In genomic region chr11:617248-617911, GRCh38 we compare ENCODE assay signal across 18 cellular contexts. TPM values are rescaled to one million over a fixed set of nuclear protein-coding genes. Genes with fewer than 3 reads are reported as not detected.
A peak's percentile ranks its signal among the peaks of the same experiment; 100 is the strongest.
DNase-seq lines count a peak whose midpoint lies in the region; ATAC-seq, FAIRE-seq and TF ChIP-seq lines count a peak whose summit lies in the region.
"Had no signal": no experiment of that assay in that cellular context is flagged by ENCODE, and none has a peak within 500 bp of the region (broad histone marks: within the 10 kb centered on the region; RNA-seq: fewer than 3 reads in every experiment).

No MANE protein-coding gene starts in this region.

- in situ Hi-C loops in K562 (cut with MboI): no loop called here

- CTCF ChIA-PET in K562 (lab: Yijun Ruan, JAX; ENCODE audit: low intra/inter-chr PET ratio): no interaction called here

- H3K27ac ChIP-seq in K562 (ENCODE audit: extremely low read depth, low read depth, low read length) (no peak overlapping the region), pancreas (no peak overlapping the region)

- peak overlapping the region; percentile 94 for H3K27ac Mint-ChIP-seq in activated T-cell treated with anti-CD3 and anti-CD28 coated beads, Interleukin-2, amount 50 U/mL, for 24 hours
- no peak overlapping the region for H3K27ac Mint-ChIP-seq in activated naive CD8-positive, alpha-beta T cell treated with anti-CD3 and anti-CD28 coated beads, Interleukin-2, amount 50 U/mL, for 24 hours

- H3K9ac ChIP-seq in K562 (ENCODE audit: insufficient read depth in 1 of 2, low read depth in 2 of 2, low read length in 2 of 2): no peak overlapping the region

- H3K27me3 ChIP-seq in K562 (ENCODE audit: control insufficient read depth in 2 of 2, insufficient read depth in 2 of 2, low read length in 2 of 2): no peaks in the 10 kb centered on the region
- H3K27me3 ChIP-seq in pancreas: no peaks in the 10 kb centered on the region

- H3K4me1 Mint-ChIP-seq in activated T-cell treated with anti-CD3 and anti-CD28 coated beads, Interleukin-2, amount 50 U/mL, for 24 hours (ENCODE audit: low read depth): peaks cover 26% of the 10 kb centered on the region
- H3K4me1 Mint-ChIP-seq in activated naive CD8-positive, alpha-beta T cell treated with anti-CD3 and anti-CD28 coated beads, Interleukin-2, amount 50 U/mL, for 24 hours: peaks cover 19% of the 10 kb centered on the region

- peaks cover 9% of the 10 kb centered on the region; the same call in 1 of the 2 replicates for H4K20me1 ChIP-seq in K562 (replicated peaks; ENCODE audit: control insufficient read depth, insufficient read depth, low read length)

- no peak overlapping the region for H3K4me3 Mint-ChIP-seq in activated T-cell treated with anti-CD3 and anti-CD28 coated beads, Interleukin-2, amount 50 U/mL, for 24 hours
- H3K4me3 Mint-ChIP-seq in activated naive CD8-positive, alpha-beta T cell treated with anti-CD3 and anti-CD28 coated beads, Interleukin-2, amount 50 U/mL, for 24 hours: no peak overlapping the region

- H3K9me1 ChIP-seq in K562 (ENCODE audit: control insufficient read depth, insufficient read depth, low read length): peaks cover 6% of the 10 kb centered on the region

- no peaks in the 10 kb centered on the region for H3K9me3 Mint-ChIP-seq in activated T-cell treated with anti-CD3 and anti-CD28 coated beads, Interleukin-2, amount 50 U/mL, for 24 hours
- H3K9me3 Mint-ChIP-seq in activated naive CD8-positive, alpha-beta T cell treated with anti-CD3 and anti-CD28 coated beads, Interleukin-2, amount 50 U/mL, for 24 hours: no peaks in the 10 kb centered on the region

- DNase-seq in activated T-cell treated with anti-CD3 and anti-CD28 coated beads, Interleukin-2, amount 50 U/mL, for 24 hours: no peak
- no peak for DNase-seq in activated T-cell treated with anti-CD3 and anti-CD28 coated beads, Interleukin-2, amount 50 U/mL, for 48 hours
- DNase-seq in K562 (ENCODE audit: extremely low read depth in 1 of 4, low spot score in 3 of 4) (no peak), pancreas (peak in 4 of 6 donors; percentile 7 to 81 (median 40)), EL (no peak)
- no peak for DNase-seq in activated naive CD8-positive, alpha-beta T cell treated with anti-CD3 and anti-CD28 coated beads, Interleukin-2, amount 50 U/mL, for 24 hours
- DNase-seq: GOT3; MV-4-11; NCI-H1417 treated with DMSO at 0.1 percent for 48 hours; NCI-H2029; NCI-H2171 treated with DMSO at 0.1 percent for 48 hours; NCI-H446 treated with DMSO at 0.1 percent for 48 hours; NK-92 treated with Interleukin-12 subunit alpha and Interleukin-12 subunit beta, amount 100 ng/mL, for 24 hours; SHP77 treated with DMSO at 0.1 percent for 48 hours had no signal

- FAIRE-seq in K562 (lab: Jason Lieb, UNC) (no peak), pancreas (lab: Jason Lieb, UNC) (no peak)
- FAIRE-seq: GM12892 had no signal

- 95% methylated on average over 4 of the region's 53 CpGs for WGBS in K562 (ENCODE audit: insufficient coverage, low coverage, missing lambda C conversion rate)
- 93% methylated on average over 49 to 53 of the region's 53 CpGs for whole genome bisulfite sequencing in pancreas, 2 donors

- BruUV-seq in K562 (replicated peaks; lab: Mats Ljungman, UMichigan): no TSS peak

- H3K36me3 Mint-ChIP-seq in activated T-cell treated with anti-CD3 and anti-CD28 coated beads, Interleukin-2, amount 50 U/mL, for 24 hours (ENCODE audit: low read depth): peaks cover 25% of the 10 kb centered on the region
- peaks cover 6% of the 10 kb centered on the region for H3K36me3 Mint-ChIP-seq in activated naive CD8-positive, alpha-beta T cell treated with anti-CD3 and anti-CD28 coated beads, Interleukin-2, amount 50 U/mL, for 24 hours (ENCODE audit: low read depth)

- intact Hi-C loops in K562 (cut with micrococcal nuclease): loop anchor here (10.0 kb wide), 1 partner anchor 63 kb away; no protein-coding TSS in a partner anchor
- intact Hi-C loops in pancreas (cut with DNase I): no loop called here

- no peak overlapping the region for H2AFZ ChIP-seq in K562 (ENCODE audit: low read depth, low read length)

- no peak for TF ChIP-seq EP300 in K562 (IDR thresholded peaks at IDR 0.05; ENCODE audit: low read length)

- H3K4me1 ChIP-seq in K562 (replicated peaks in 1 of 2; ENCODE audit: control insufficient read depth in 2 of 2, insufficient read depth in 2 of 2, low read length in 2 of 2) (peaks cover 8 to 82% of the 10 kb centered on the region in 2 experiments), pancreas (peaks cover 0 to 9% (median 7%) of the 10 kb centered on the region in 3 donors)

- no peak overlapping the region for H3K4me2 ChIP-seq in K562 (ENCODE audit: insufficient read depth, low read length)

- H3K9me3 ChIP-seq in K562 (replicated peaks; ENCODE audit: control insufficient read depth, insufficient read depth, low read depth, low read length) (no peaks in the 10 kb centered on the region), pancreas (no peaks in the 10 kb centered on the region)

- TF ChIP-seq POLR2A in K562 (conservative IDR thresholded peaks at IDR 0.05): no peak

- TF ChIP-seq CTCF in K562 (IDR thresholded peaks at IDR 0.05 in 2 of 3, conservative IDR thresholded peaks at IDR 0.05 in 1 of 3; ENCODE audit: insufficient read depth in 2 of 3, low read depth in 1 of 3, low read length in 3 of 3) (no peak), pancreas (IDR thresholded peaks at IDR 0.05) (no peak)

- POLR2A ChIA-PET in K562 (lab: Yijun Ruan, JAX): interaction anchor here (0.7 kb wide), 1 partner anchor 194 kb away, joined by 3 read pairs; no protein-coding TSS in a partner anchor

- H3K36me3 ChIP-seq in K562 (ENCODE audit: control insufficient read depth, insufficient read depth, low read length) (peaks cover 63% of the 10 kb centered on the region; the same call in 2 of the 3 replicates), pancreas (peaks cover 0 to 10% (median 8%) of the 10 kb centered on the region in 3 donors)

- peaks cover 9% of the 10 kb centered on the region; the same call in 1 of the 3 replicates for H3K79me2 ChIP-seq in K562 (ENCODE audit: control insufficient read depth, insufficient read depth, low read length)

- H3K27me3 Mint-ChIP-seq in activated T-cell treated with anti-CD3 and anti-CD28 coated beads, Interleukin-2, amount 50 U/mL, for 24 hours: no peaks in the 10 kb centered on the region
- no peaks in the 10 kb centered on the region for H3K27me3 Mint-ChIP-seq in activated naive CD8-positive, alpha-beta T cell treated with anti-CD3 and anti-CD28 coated beads, Interleukin-2, amount 50 U/mL, for 24 hours

- ATAC-seq in K562 (no peak), pancreas (no peak)
- no peak for ATAC-seq in activated naive CD8-positive, alpha-beta T cell treated with anti-CD3 and anti-CD28 coated beads, Interleukin-2, amount 50 U/mL, for 24 hours

- H3K4me3 ChIP-seq in K562: no peak overlapping the region
- no peak overlapping the region for H3K4me3 ChIP-seq in pancreas

- TF ChIP-seq RAD21 in K562 (CRISPR knock-in tag; conservative IDR thresholded peaks at IDR 0.05 in 1 of 2, IDR thresholded peaks at IDR 0.05 in 1 of 2): no peak

RNA-seq across cellular contexts. Expression of gene IRF7, which starts 1.6 kb away (rescaled TPM):
- 3.7 and 21.2 TPM in 2 replicates for total RNA-seq in K562 (2011; cell fraction: chromatin; rRNA removed; ENCODE audit: low replicate concordance)
- 23.2 and 27.2 TPM in 2 replicates for total RNA-seq in K562 (2011; cell fraction: nucleolus; rRNA removed)
- 10.0 and 11.6 TPM in 2 replicates for total RNA-seq in K562 (2011; cell fraction: nucleoplasm; rRNA removed)
- total RNA-seq in K562 (2014; rRNA removed) (3.7 and 8.3 TPM in 2 replicates), K562 (2014; rRNA removed; fragmentation: Illumina TruSeq; extraction: Trizol) (0.29 TPM in 1 of 2 replicates, not detected in the other), K562 (2015; rRNA removed; fragmentation: Illumina TruSeq; extraction: Trizol) (2.0 and 2.2 TPM in 2 replicates), K562 (2021) (6.5 and 7.6 TPM in 2 replicates), pancreas (10 to 100 TPM in 2 of 6 donors, 1 to 10 TPM in 4; 4.0 to 30.0 (median 9.1) TPM)
- polyA plus RNA-seq in K562 (2011; rRNA removed) (1.8 and 3.5 TPM in 2 replicates), K562 (2014; fragmentation: Illumina TruSeq; extraction: Trizol) (0.64 and 2.2 TPM in 2 replicates), K562 (2014; fragmentation: Nextera tagmentation; extraction: Ambion mirVana) (under 1 TPM; 0.27 to 0.48 TPM), K562 (2014; rRNA removed) (3.8 and 7.4 TPM in 2 replicates), pancreas (10 to 100 TPM; 33.4 to 36.6 TPM)
- polyA plus RNA-seq in K562 (2011; cell fraction: cytosol; rRNA removed): 2.7 and 6.6 TPM in 2 replicates
- polyA plus RNA-seq in K562 (2011; cell fraction: nucleus; rRNA removed): 21.3 and 30.3 TPM in 2 replicates
- 4.0 and 11.8 TPM in 2 replicates for polyA plus RNA-seq in K562 (2012)
- polyA minus RNA-seq in K562 (2011; rRNA and poly(A)+ RNA removed): 0.42 and 0.49 TPM in 2 replicates
- 1.3 and 5.2 TPM in 2 replicates for polyA minus RNA-seq in K562 (2011; cell fraction: cytosol; rRNA and poly(A)+ RNA removed)
- 10.6 and 12.6 TPM in 2 replicates for polyA minus RNA-seq in K562 (2011; cell fraction: nucleus; rRNA and poly(A)+ RNA removed)

RNA-seq across cellular contexts. Expression of gene CDHR5, which starts 7.4 kb away (rescaled TPM):
- total RNA-seq in K562 (2011; cell fraction: chromatin; rRNA removed; ENCODE audit: low replicate concordance): not detected in 2 replicates
- total RNA-seq in K562 (2011; cell fraction: nucleolus; rRNA removed): not detected in 2 replicates
- total RNA-seq in K562 (2011; cell fraction: nucleoplasm; rRNA removed): not detected in 2 replicates
- not detected in 2 replicates for total RNA-seq in K562 (2014; rRNA removed)
- total RNA-seq in K562 (2014; rRNA removed; fragmentation: Illumina TruSeq; extraction: Trizol): not detected in 2 replicates
- total RNA-seq in K562 (2015; rRNA removed; fragmentation: Illumina TruSeq; extraction: Trizol): not detected in 2 replicates
- total RNA-seq in K562 (2021): 0.16 TPM in 1 of 2 replicates, not detected in the other
- polyA plus RNA-seq in K562 (2011; rRNA removed): not detected in 2 replicates
- not detected in 2 replicates for polyA plus RNA-seq in K562 (2011; cell fraction: cytosol; rRNA removed)
- not detected in 2 replicates for polyA plus RNA-seq in K562 (2011; cell fraction: nucleus; rRNA removed)
- polyA plus RNA-seq in K562 (2012): 0.06 and 0.14 TPM in 2 replicates
- polyA plus RNA-seq in K562 (2014; fragmentation: Illumina TruSeq; extraction: Trizol): not detected in 2 replicates
- polyA plus RNA-seq in K562 (2014; fragmentation: Nextera tagmentation; extraction: Ambion mirVana): not detected
- polyA plus RNA-seq in K562 (2014; rRNA removed): not detected in 2 replicates
- not detected in 2 replicates for polyA minus RNA-seq in K562 (2011; rRNA and poly(A)+ RNA removed)
- not detected in 2 replicates for polyA minus RNA-seq in K562 (2011; cell fraction: cytosol; rRNA and poly(A)+ RNA removed)
- not detected in 2 replicates for polyA minus RNA-seq in K562 (2011; cell fraction: nucleus; rRNA and poly(A)+ RNA removed)
- 1 to 10 TPM in 5 of 6 donors, under 1 TPM in 1; 0.61 to 2.7 (median 1.5) TPM for total RNA-seq in pancreas
- 1 to 10 TPM; 1.3 to 4.4 TPM for polyA plus RNA-seq in pancreas
- total RNA-seq: A172, Daoy, OCI-LY7 had no signal

RNA-seq across cellular contexts. Expression of gene SCT, which starts 9.6 kb away (rescaled TPM):
- total RNA-seq in K562 (2011; cell fraction: chromatin; rRNA removed; ENCODE audit: low replicate concordance): not detected in 2 replicates
- not detected in 2 replicates for total RNA-seq in K562 (2011; cell fraction: nucleolus; rRNA removed)
- total RNA-seq in K562 (2011; cell fraction: nucleoplasm; rRNA removed): not detected in 2 replicates
- total RNA-seq in K562 (2014; rRNA removed) (not detected in 2 replicates), K562 (2014; rRNA removed; fragmentation: Illumina TruSeq; extraction: Trizol) (not detected in 2 replicates), K562 (2015; rRNA removed; fragmentation: Illumina TruSeq; extraction: Trizol) (not detected in 2 replicates), K562 (2021) (not detected in 2 replicates), pancreas (under 1 TPM in 2 of 6 donors, not detected in 4; 0.58 to 0.69 TPM)
- polyA plus RNA-seq in K562 (2011; rRNA removed) (not detected in 2 replicates), K562 (2014; fragmentation: Illumina TruSeq; extraction: Trizol) (not detected in 2 replicates), K562 (2014; fragmentation: Nextera tagmentation; extraction: Ambion mirVana) (not detected), K562 (2014; rRNA removed) (not detected in 2 replicates), pancreas (not detected)
- polyA plus RNA-seq in K562 (2011; cell fraction: cytosol; rRNA removed): not detected in 2 replicates
- not detected in 2 replicates for polyA plus RNA-seq in K562 (2011; cell fraction: nucleus; rRNA removed)
- not detected in 2 replicates for polyA plus RNA-seq in K562 (2012)
- polyA minus RNA-seq in K562 (2011; rRNA and poly(A)+ RNA removed): not detected in 2 replicates
- not detected in 2 replicates for polyA minus RNA-seq in K562 (2011; cell fraction: cytosol; rRNA and poly(A)+ RNA removed)
- not detected in 2 replicates for polyA minus RNA-seq in K562 (2011; cell fraction: nucleus; rRNA and poly(A)+ RNA removed)
- total RNA-seq: A172, Daoy, OCI-LY7 had no signal

RNA-seq across cellular contexts. Expression of gene DRD4, which starts 19.7 kb away (rescaled TPM):
- 0.30 and 1.00 TPM in 2 replicates for total RNA-seq in K562 (2011; cell fraction: chromatin; rRNA removed; ENCODE audit: low replicate concordance)
- total RNA-seq in K562 (2011; cell fraction: nucleolus; rRNA removed): 0.67 and 0.79 TPM in 2 replicates
- total RNA-seq in K562 (2011; cell fraction: nucleoplasm; rRNA removed): 0.59 and 1.1 TPM in 2 replicates
- total RNA-seq in K562 (2014; rRNA removed) (0.24 TPM in 1 of 2 replicates, not detected in the other), K562 (2014; rRNA removed; fragmentation: Illumina TruSeq; extraction: Trizol) (not detected in 2 replicates), K562 (2015; rRNA removed; fragmentation: Illumina TruSeq; extraction: Trizol) (0.14 TPM in 1 of 2 replicates, not detected in the other), K562 (2021) (0.95 and 1.4 TPM in 2 replicates), pancreas (1 to 10 TPM in 1 of 6 donors, under 1 TPM in 5; 0.28 to 1.4 (median 0.66) TPM)
- polyA plus RNA-seq in K562 (2011; rRNA removed) (0.11 TPM in 1 of 2 replicates, not detected in the other), K562 (2014; fragmentation: Illumina TruSeq; extraction: Trizol) (0.11 TPM in 1 of 2 replicates, not detected in the other), K562 (2014; fragmentation: Nextera tagmentation; extraction: Ambion mirVana) (under 1 TPM in 1 of 2 experiments, not detected in 1; 0.04 TPM), K562 (2014; rRNA removed) (0.27 and 0.49 TPM in 2 replicates), pancreas (1 to 10 TPM; 2.4 TPM)
- 0.04 and 0.06 TPM in 2 replicates for polyA plus RNA-seq in K562 (2011; cell fraction: cytosol; rRNA removed)
- 0.60 and 0.70 TPM in 2 replicates for polyA plus RNA-seq in K562 (2011; cell fraction: nucleus; rRNA removed)
- 0.36 and 0.51 TPM in 2 replicates for polyA plus RNA-seq in K562 (2012)
- not detected in 2 replicates for polyA minus RNA-seq in K562 (2011; rRNA and poly(A)+ RNA removed)
- not detected in 2 replicates for polyA minus RNA-seq in K562 (2011; cell fraction: cytosol; rRNA and poly(A)+ RNA removed)
- polyA minus RNA-seq in K562 (2011; cell fraction: nucleus; rRNA and poly(A)+ RNA removed): 0.13 and 0.22 TPM in 2 replicates
- total RNA-seq: A172, Daoy had no signal

RNA-seq across cellular contexts. Expression of gene PHRF1, which starts 41.1 kb away (rescaled TPM):
- total RNA-seq in K562 (2011; cell fraction: chromatin; rRNA removed; ENCODE audit: low replicate concordance): 57.3 and 135 TPM in 2 replicates
- total RNA-seq in K562 (2011; cell fraction: nucleolus; rRNA removed): 56.1 and 60.9 TPM in 2 replicates
- 48.9 and 51.5 TPM in 2 replicates for total RNA-seq in K562 (2011; cell fraction: nucleoplasm; rRNA removed)
- 20.4 and 28.6 TPM in 2 replicates for total RNA-seq in K562 (2014; rRNA removed)
- 4.2 and 4.9 TPM in 2 replicates for total RNA-seq in K562 (2014; rRNA removed; fragmentation: Illumina TruSeq; extraction: Trizol)
- 17.4 and 19.1 TPM in 2 replicates for total RNA-seq in K562 (2015; rRNA removed; fragmentation: Illumina TruSeq; extraction: Trizol)
- total RNA-seq in K562 (2021): 34.5 and 37.2 TPM in 2 replicates
- 7.5 and 10.5 TPM in 2 replicates for polyA plus RNA-seq in K562 (2011; rRNA removed)
- polyA plus RNA-seq in K562 (2011; cell fraction: cytosol; rRNA removed): 7.2 and 14.5 TPM in 2 replicates
- polyA plus RNA-seq in K562 (2011; cell fraction: nucleus; rRNA removed): 27.6 and 43.0 TPM in 2 replicates
- polyA plus RNA-seq in K562 (2012): 12.2 and 16.7 TPM in 2 replicates
- 7.7 and 14.5 TPM in 2 replicates for polyA plus RNA-seq in K562 (2014; fragmentation: Illumina TruSeq; extraction: Trizol)
- under 1 TPM; 0.07 to 0.18 TPM for polyA plus RNA-seq in K562 (2014; fragmentation: Nextera tagmentation; extraction: Ambion mirVana)
- polyA plus RNA-seq in K562 (2014; rRNA removed): 16.9 and 19.9 TPM in 2 replicates
- polyA minus RNA-seq in K562 (2011; rRNA and poly(A)+ RNA removed): 6.1 and 8.0 TPM in 2 replicates
- 13.6 and 23.3 TPM in 2 replicates for polyA minus RNA-seq in K562 (2011; cell fraction: cytosol; rRNA and poly(A)+ RNA removed)
- 15.5 and 20.1 TPM in 2 replicates for polyA minus RNA-seq in K562 (2011; cell fraction: nucleus; rRNA and poly(A)+ RNA removed)
- total RNA-seq in pancreas: 10 to 100 TPM; 11.2 to 17.2 (median 13.1) TPM
- 10 to 100 TPM; 15.6 to 39.3 TPM for polyA plus RNA-seq in pancreas

Comparison
In these comparisons a context has a peak if more than half of its experiments do, and no peak if none do; other contexts are left out.
1. DNase-seq: peak in pancreas (4 of 6); none in activated T-cell treated with anti-CD3 and anti-CD28 coated beads, Interleukin-2, amount 50 U/mL, for 24 hours (single experiment), activated T-cell treated with anti-CD3 and anti-CD28 coated beads, Interleukin-2, amount 50 U/mL, for 48 hours (0 of 2), K562 (0 of 4), EL (single experiment) and activated naive CD8-positive, alpha-beta T cell treated with anti-CD3 and anti-CD28 coated beads, Interleukin-2, amount 50 U/mL, for 24 hours (single experiment).